1 cellular context compared by ENCODE assay signal in genomic region chr11:9738700-9739099, GRCh38.
TF ChIP-seq lines count a peak whose summit lies in the region.

No MANE protein-coding gene starts in this region.

TF ChIP-seq in GM12878, 131 proteins besides CTCF, POLR2A, EP300 and RAD21:
- TF ChIP-seq USF2 (IDR thresholded peaks at IDR 0.05; ENCODE audit: borderline replicate concordance, low read depth, low read length) = no peak
- TF ChIP-seq NKRF (conservative IDR thresholded peaks at IDR 0.05) = no peak
- no peak for TF ChIP-seq ZBTB4 (CRISPR knock-in tag; IDR thresholded peaks at IDR 0.05)
- no peak for TF ChIP-seq CREM (IDR thresholded peaks at IDR 0.05; ENCODE audit: low read depth)
- no peak for TF ChIP-seq RCOR1 (conservative IDR thresholded peaks at IDR 0.05; ENCODE audit: low read depth, low read length)
- TF ChIP-seq PBX3 (IDR thresholded peaks at IDR 0.05; ENCODE audit: insufficient replicate concordance, low read depth, low read length) = no peak
- no peak for TF ChIP-seq PAX5 (IDR thresholded peaks at IDR 0.05; ENCODE audit: borderline replicate concordance, low read depth, low read length)
- no peak for TF ChIP-seq SUZ12 (IDR thresholded peaks at IDR 0.05; ENCODE audit: unreplicated experiment)
- TF ChIP-seq HDAC6 (IDR thresholded peaks at IDR 0.05; ENCODE audit: unreplicated experiment) = no peak
- TF ChIP-seq ZNF274 (IDR thresholded peaks at IDR 0.05; ENCODE audit: insufficient read depth, insufficient read length) = no peak
- TF ChIP-seq ZSCAN29 (IDR thresholded peaks at IDR 0.05) = no peak
